In genomic region chr7:71558806-71559205, GRCh38 we compare ENCODE assay signal across 27 cellular contexts.
DNase-seq lines count a peak whose midpoint lies in the region; ATAC-seq, FAIRE-seq and TF ChIP-seq lines count a peak whose summit lies in the region.
"Had no signal": no experiment of that assay in that cellular context is flagged by ENCODE, and none has a peak within 500 bp of the region (broad histone marks: within the 10 kb centered on the region; RNA-seq: fewer than 3 reads in every experiment).

No MANE protein-coding gene starts in this region.

- intact Hi-C loops in lower leg skin (cut with DNase I; ENCODE audit: low total_unique reads) = no loop called here

- no peak overlapping the region for H2BK120ac ChIP-seq in H1 (replicated peaks; ENCODE audit: low read depth, low read length)

- no peak overlapping the region for H4K5ac ChIP-seq in H1 (ENCODE audit: insufficient read length, low read depth, low read length)

- no peaks in the 10 kb centered on the region for H3K79me2 ChIP-seq in H1 (ENCODE audit: control insufficient read depth in 1 of 2, insufficient read depth in 2 of 2, low read length in 2 of 2)
- no peaks in the 10 kb centered on the region for H3K79me2 ChIP-seq in neural progenitor cell (ENCODE audit: low read depth)

- H3K27me3 ChIP-seq in H1 (replicated peaks in 1 of 4; ENCODE audit: control insufficient read depth in 3 of 4, extremely low read depth in 1 of 4, insufficient read depth in 3 of 4, low read length in 3 of 4) (no peaks in the 10 kb centered on the region), neural progenitor cell (no peaks in the 10 kb centered on the region)
- H3K27me3 ChIP-seq: BE2C, MG63, SJSA1 had no signal

- TF ChIP-seq POLR2A in H1 (IDR thresholded peaks at IDR 0.05; ENCODE audit: control extremely low read depth in 1 of 2, low read depth in 2 of 2, low read length in 2 of 2) = no peak
- TF ChIP-seq POLR2A in lower leg skin (IDR thresholded peaks at IDR 0.05) = no peak

- 61% methylated on average over 3 of the region's 3 CpGs; no CpG with 5 or more reads in 1 of the 2 experiments for WGBS in H1 (ENCODE audit: extremely low coverage in 1 of 2, insufficient coverage in 1 of 2, insufficient read length in 1 of 2, insufficient replicate concordance in 2 of 2, low coverage in 1 of 2, low lambda C conversion rate in 2 of 2, missing lambda C conversion rate in 1 of 2), 2 experiments
- 14 to 18% methylated on average over 3 of the region's 3 CpGs for WGBS in lower leg skin, 2 donors

- no peak overlapping the region for H2AFZ ChIP-seq in H1 (ENCODE audit: low read length)
- H2AFZ ChIP-seq in neural progenitor cell (replicated peaks) = no peak overlapping the region

- H3K4me1 ChIP-seq in H1 (replicated peaks in 1 of 4; ENCODE audit: control insufficient read depth in 3 of 4, insufficient read depth in 4 of 4, low read length in 3 of 4) = peaks cover 2 to 9% (median 7%) of the 10 kb centered on the region in 4 experiments; a peak in 5 of 7 replicates
- peaks cover 13% of the 10 kb centered on the region for H3K4me1 ChIP-seq in neural progenitor cell
- H3K4me1 ChIP-seq: BE2C, SJSA1 had no signal

- no peak overlapping the region for H2BK5ac ChIP-seq in H1 (ENCODE audit: low read depth, low read length)

- H3K18ac ChIP-seq in H1 (ENCODE audit: extremely low read depth, low read length) = no peak overlapping the region

- peak overlapping the region; percentile 46 for H3K27ac Mint-ChIP-seq in neural progenitor cell
- H3K27ac Mint-ChIP-seq: CD14-positive monocyte; CD8-positive, alpha-beta memory T cell had no signal

- no peak overlapping the region for H2BK15ac ChIP-seq in H1 (ENCODE audit: low read length)

- H3K4me2 ChIP-seq in H1 (ENCODE audit: insufficient read depth in 1 of 2, low read depth in 2 of 2, low read length in 2 of 2) (peak overlapping the region in 1 of 2 experiments; percentile 42; a peak in 1 of 4 replicates), neural progenitor cell (peak overlapping the region; percentile 41)

- peaks cover 11% of the 10 kb centered on the region for H3F3A ChIP-seq in neural progenitor cell (ENCODE audit: low read depth)

- TF ChIP-seq RAD21 in H1 (IDR thresholded peaks at IDR 0.05 in 1 of 2, conservative IDR thresholded peaks at IDR 0.05 in 1 of 2; ENCODE audit: low read depth in 2 of 2, low read length in 2 of 2) = no peak

- TF ChIP-seq EP300 in H1 (IDR thresholded peaks at IDR 0.05; ENCODE audit: borderline replicate concordance in 1 of 2, low read depth in 2 of 2, low read length in 2 of 2) = no peak

- H3K27me3 Mint-ChIP-seq in neural progenitor cell (ENCODE audit: insufficient read depth, low read depth) = peaks cover 3% of the 10 kb centered on the region

- DNase-seq in SK-N-MC (ENCODE audit: low read depth, low spot score) = no peak
- no peak for DNase-seq in H1 (ENCODE audit: low read depth in 1 of 2, low spot score in 2 of 2)
- DNase-seq in neural progenitor cell (ENCODE audit: low spot score) = no peak
- no peak for DNase-seq in lower leg skin (ENCODE audit: low spot score in 2 of 2)
- no peak for DNase-seq in midbrain (lab: John Stamatoyannopoulos, UW)
- DNase-seq in HCEC 1CT = no peak
- DNase-seq: BE2C; CD8-positive, alpha-beta memory T cell; DMS 273 treated with DMSO at 0.1 percent for 48 hours; DMS79; EL; GDM1; IMR-90; KG1; MG63; NCI-H1105 treated with DMSO at 0.1 percent for 48 hours; NCI-H146; NCI-H2029; NCI-H510A; NCI-H69; Right ventricle myocardium superior; RPMI8226 had no signal

- H4K8ac ChIP-seq in H1 (ENCODE audit: extremely low read depth, insufficient read depth, low read length) = no peak overlapping the region

- H4K20me1 ChIP-seq in H1 (replicated peaks in 1 of 2; ENCODE audit: control insufficient read depth in 1 of 2, insufficient read depth in 2 of 2, low read length in 2 of 2) (no peaks in the 10 kb centered on the region), neural progenitor cell (ENCODE audit: low read depth) (no peaks in the 10 kb centered on the region)

- peaks cover 2% of the 10 kb centered on the region for H3K36me3 Mint-ChIP-seq in neural progenitor cell
- H3K36me3 Mint-ChIP-seq: CD14-positive monocyte; CD8-positive, alpha-beta memory T cell had no signal

- no peaks in the 10 kb centered on the region for H3K23me2 ChIP-seq in H1 (ENCODE audit: low read depth, low read length)

- no peak overlapping the region for H2BK12ac ChIP-seq in H1 (ENCODE audit: low read depth, low read length)

- H3K14ac ChIP-seq in H1 (ENCODE audit: insufficient read length) = no peak overlapping the region

- POLR2A ChIA-PET in H1 (lab: Charles Lee; ENCODE audit: partially characterized antibody) = no interaction called here

- H3K23ac ChIP-seq in H1 (ENCODE audit: insufficient read length) = no peak overlapping the region

- H3K9me3 ChIP-seq in SK-N-MC (ENCODE audit: low read depth, low read length) = no peaks in the 10 kb centered on the region
- H3K9me3 ChIP-seq in H1 (ENCODE audit: insufficient read depth in 2 of 2, low read depth in 1 of 2, low read length in 1 of 2) = no peaks in the 10 kb centered on the region
- H3K9me3 ChIP-seq in neural progenitor cell (ENCODE audit: low read depth) = no peaks in the 10 kb centered on the region
- H3K9me3 ChIP-seq: BE2C, MG63 had no signal

- H3K27ac ChIP-seq in SK-N-MC = peak overlapping the region; percentile 37; the same call in 1 of the 2 replicates
- H3K27ac ChIP-seq in H1 (ENCODE audit: low read depth, low read length) = no peak overlapping the region
- H3K27ac ChIP-seq in neural progenitor cell = no peak overlapping the region
- H3K27ac ChIP-seq: SJSA1 had no signal

- peaks cover 22% of the 10 kb centered on the region for H3K4me1 Mint-ChIP-seq in neural progenitor cell
- H3K4me1 Mint-ChIP-seq: CD14-positive monocyte; CD8-positive, alpha-beta memory T cell had no signal

- peak overlapping the region; percentile 25 for H3K9ac ChIP-seq in SK-N-MC (ENCODE audit: insufficient read length)
- H3K9ac ChIP-seq in H1 (replicated peaks in 1 of 4; ENCODE audit: extremely low read depth in 1 of 4, low read depth in 3 of 4, low read length in 3 of 4) = no peak overlapping the region
- no peak overlapping the region for H3K9ac ChIP-seq in neural progenitor cell

- no peak overlapping the region for H4K91ac ChIP-seq in H1 (replicated peaks; ENCODE audit: insufficient read length, low read length)

- TF ChIP-seq CTCF in H1 (IDR thresholded peaks at IDR 0.05; ENCODE audit: control extremely low read depth in 1 of 3, insufficient read depth in 1 of 3, low read depth in 1 of 3, low read length in 3 of 3) = no peak
- TF ChIP-seq CTCF in neural progenitor cell (IDR thresholded peaks at IDR 0.05) = no peak
- TF ChIP-seq CTCF in lower leg skin (IDR thresholded peaks at IDR 0.05) = no peak

- no peaks in the 10 kb centered on the region for H3K36me3 ChIP-seq in SK-N-MC (ENCODE audit: insufficient read depth, low read length)
- no peaks in the 10 kb centered on the region; a peak in 1 of 8 replicates for H3K36me3 ChIP-seq in H1 (ENCODE audit: control insufficient read depth in 2 of 4, insufficient read depth in 4 of 4, low read length in 3 of 4)
- no peaks in the 10 kb centered on the region for H3K36me3 ChIP-seq in neural progenitor cell
- H3K36me3 ChIP-seq: BE2C, MG63, SJSA1 had no signal

- H2AK5ac ChIP-seq in H1 (ENCODE audit: low read depth, low read length) = no peak overlapping the region

- H3K4me3 Mint-ChIP-seq in neural progenitor cell = no peak overlapping the region
- H3K4me3 Mint-ChIP-seq: CD14-positive monocyte; CD8-positive, alpha-beta memory T cell had no signal

- peak; percentile 62 for FAIRE-seq in H1 (lab: Jason Lieb, UNC)
- FAIRE-seq: GM12878, H54 had no signal

- CTCF ChIA-PET in H1 (lab: Charles Lee; ENCODE audit: partially characterized antibody) = interaction anchor here (1.1 kb wide), 1 partner anchor 13 kb away, joined by 4 read pairs; no protein-coding TSS in a partner anchor

- no peak overlapping the region for H3K4ac ChIP-seq in H1 (replicated peaks; ENCODE audit: insufficient read length, low read depth, low read length)

- H3K79me1 ChIP-seq in H1 (ENCODE audit: low read depth, low read length) = no peaks in the 10 kb centered on the region; the same call in 1 of the 2 replicates

- H3K4me3 ChIP-seq in SK-N-MC (peak overlapping the region; percentile 8; the same call in 1 of the 2 replicates), H1 (ENCODE audit: extremely low read depth in 1 of 4, insufficient read depth in 2 of 4, low read depth in 3 of 4, low read length in 4 of 4) (no peak overlapping the region), neural progenitor cell (no peak overlapping the region), lower leg skin (ENCODE audit: low read depth, poor library complexity, severe bottlenecking) (no peak overlapping the region)
- H3K4me3 ChIP-seq: GM12878, MG63, SJSA1 had no signal

- no peak overlapping the region for H3K56ac ChIP-seq in H1 (replicated peaks; ENCODE audit: insufficient read length, low read depth, low read length)

- ATAC-seq in GM21390 (IDR thresholded peaks at IDR 0.05; ENCODE audit: unreplicated experiment) = no peak
- ATAC-seq: GM12878 had no signal

- peaks cover 2% of the 10 kb centered on the region for H3K9me3 Mint-ChIP-seq in neural progenitor cell

- H2BK20ac ChIP-seq in H1 (ENCODE audit: low read length) = no peak overlapping the region

TF ChIP-seq in H1, 55 proteins besides CTCF, POLR2A, EP300 and RAD21:
- TF ChIP-seq GTF2F1 (IDR thresholded peaks at IDR 0.05; ENCODE audit: borderline replicate concordance, low read depth, low read length) (no peak), TEAD4 (IDR thresholded peaks at IDR 0.05; ENCODE audit: low read depth, low read length) (no peak), JUN (IDR thresholded peaks at IDR 0.05; ENCODE audit: low read depth, low read length) (no peak)
